In genomic region chr6:5112065-5112799, GRCh38 we compare ENCODE assay signal across 15 cellular contexts. TPM values are rescaled to one million over a fixed set of nuclear protein-coding genes. Genes with fewer than 3 reads are reported as not detected.
A peak's percentile ranks its signal among the peaks of the same experiment; 100 is the strongest.
DNase-seq lines count a peak whose midpoint lies in the region; ATAC-seq, FAIRE-seq and TF ChIP-seq lines count a peak whose summit lies in the region.
"Had no signal": no experiment of that assay in that cellular context is flagged by ENCODE, and none has a peak within 500 bp of the region (broad histone marks: within the 10 kb centered on the region; RNA-seq: fewer than 3 reads in every experiment).

No MANE protein-coding gene starts in this region.

- intact Hi-C loops in A673 (cut with micrococcal nuclease; ENCODE audit: unreplicated experiment), result no loop called here
- intact Hi-C loops in K562 (cut with micrococcal nuclease), result no loop called here
- intact Hi-C loops in Calu3 (cut with micrococcal nuclease; ENCODE audit: unreplicated experiment), result no loop called here

- peaks cover 14% of the 10 kb centered on the region for H4K20me1 ChIP-seq in K562 (replicated peaks; ENCODE audit: control insufficient read depth, insufficient read depth, low read length)
- H4K20me1 ChIP-seq in keratinocyte (ENCODE audit: control insufficient read depth, extremely low read depth, insufficient read depth, low read length), result peaks cover 2% of the 10 kb centered on the region

- H3K9ac ChIP-seq in K562 (ENCODE audit: insufficient read depth in 1 of 2, low read depth in 2 of 2, low read length in 2 of 2) (no peak overlapping the region), keratinocyte (ENCODE audit: control insufficient read depth, extremely low read depth, insufficient read depth, low read length) (no peak overlapping the region)
- H3K9ac ChIP-seq: neural progenitor cell had no signal

- H3K9me3 ChIP-seq in A673 (ENCODE audit: low read depth, low read length, poor library complexity, severe bottlenecking) (no peaks in the 10 kb centered on the region), K562 (replicated peaks; ENCODE audit: control insufficient read depth, insufficient read depth, low read depth, low read length) (no peaks in the 10 kb centered on the region), keratinocyte (ENCODE audit: control insufficient read depth, low read depth, low read length) (no peaks in the 10 kb centered on the region), T-helper 17 cell (ENCODE audit: control insufficient read depth, low read length, poor library complexity, severe bottlenecking) (no peaks in the 10 kb centered on the region)

- TF ChIP-seq CTCF in A673 (conservative IDR thresholded peaks at IDR 0.05; ENCODE audit: low read depth, low read length) (no peak), K562 (IDR thresholded peaks at IDR 0.05 in 2 of 3, conservative IDR thresholded peaks at IDR 0.05 in 1 of 3; ENCODE audit: insufficient read depth in 2 of 3, low read depth in 1 of 3, low read length in 3 of 3) (no peak), keratinocyte (optimal IDR thresholded peaks at IDR 0.05 in 1 of 3, IDR thresholded peaks at IDR 0.05 in 1 of 3, conservative IDR thresholded peaks at IDR 0.05 in 1 of 3; ENCODE audit: extremely low read depth in 1 of 3, insufficient read depth in 2 of 3, low read length in 3 of 3) (no peak), Calu3 (IDR thresholded peaks at IDR 0.05; ENCODE audit: unreplicated experiment) (no peak)

- no peak overlapping the region for H2AFZ ChIP-seq in K562 (ENCODE audit: low read depth, low read length)
- H2AFZ ChIP-seq in keratinocyte (ENCODE audit: control insufficient read depth, low read length), result no peak overlapping the region
- H2AFZ ChIP-seq: neural progenitor cell had no signal

- in situ Hi-C loops in K562 (cut with MboI), result no loop called here

- FAIRE-seq in K562 (lab: Jason Lieb, UNC) (no peak), keratinocyte (lab: Jason Lieb, UNC) (peak; percentile 92), GM19239 (lab: Jason Lieb, UNC) (no peak)

- H3K36me3 ChIP-seq in A673 (ENCODE audit: insufficient read depth, low read length, poor library complexity, severe bottlenecking) (no peaks in the 10 kb centered on the region), K562 (ENCODE audit: control insufficient read depth, insufficient read depth, low read length) (peaks cover 12% of the 10 kb centered on the region; the same call in 2 of the 3 replicates), keratinocyte (ENCODE audit: control insufficient read depth in 2 of 2, extremely low read depth in 1 of 2, insufficient read depth in 2 of 2, low read length in 2 of 2) (no peaks in the 10 kb centered on the region)
- H3K36me3 ChIP-seq: neural progenitor cell had no signal

- no peaks in the 10 kb centered on the region for H3K79me2 ChIP-seq in K562 (ENCODE audit: control insufficient read depth, insufficient read depth, low read length)
- H3K79me2 ChIP-seq in keratinocyte (ENCODE audit: control insufficient read depth, insufficient read depth, low read length), result no peaks in the 10 kb centered on the region

- H3K27ac ChIP-seq in A673 (ENCODE audit: low read depth, low read length, poor library complexity, severe bottlenecking) (no peak overlapping the region), K562 (ENCODE audit: extremely low read depth, low read depth, low read length) (no peak overlapping the region), keratinocyte (ENCODE audit: control insufficient read depth, insufficient read depth, low read length) (no peak overlapping the region)
- H3K27ac ChIP-seq: neural progenitor cell had no signal

- WGBS in K562 (ENCODE audit: insufficient coverage, low coverage, missing lambda C conversion rate), result 86% methylated on average over 17 of the region's 17 CpGs

- H3K9me3 Mint-ChIP-seq in Calu3 (ENCODE audit: low read depth, unreplicated experiment), result no peaks in the 10 kb centered on the region
- H3K9me3 Mint-ChIP-seq: activated naive CD4-positive, alpha-beta T cell treated with anti-CD3 and anti-CD28 coated beads for 36 hours; dendritic cell treated with granulocyte-macrophage colony-stimulating factor and Interleukin-4, amounts not matched to agents 40 ng/mL and 50 ng/mL, for 4 days; neural progenitor cell had no signal

- no peak for TF ChIP-seq POLR2A in K562 (conservative IDR thresholded peaks at IDR 0.05)

- BruUV-seq in A673 (replicated peaks; lab: Mats Ljungman, UMichigan) (no TSS peak), K562 (replicated peaks; lab: Mats Ljungman, UMichigan) (no TSS peak), Calu3 (replicated peaks; lab: Mats Ljungman, UMichigan) (no TSS peak)

- no peaks in the 10 kb centered on the region for H3K4me1 Mint-ChIP-seq in Calu3 (ENCODE audit: low read depth, unreplicated experiment)
- H3K4me1 Mint-ChIP-seq in T-helper 17 cell, result no peaks in the 10 kb centered on the region

- dilution Hi-C loops in keratinocyte (cut with MboI; ENCODE audit: extremely low pct_ligation_motif_present, low sequenced_read_pairs), result no loop called here

- no peak for TF ChIP-seq RAD21 in K562 (CRISPR knock-in tag; conservative IDR thresholded peaks at IDR 0.05 in 1 of 2, IDR thresholded peaks at IDR 0.05 in 1 of 2)

- H3K27me3 Mint-ChIP-seq in Calu3 (ENCODE audit: unreplicated experiment) (no peaks in the 10 kb centered on the region), T-helper 17 cell (no peaks in the 10 kb centered on the region)
- H3K27me3 Mint-ChIP-seq: dendritic cell treated with granulocyte-macrophage colony-stimulating factor and Interleukin-4, amounts not matched to agents 40 ng/mL and 50 ng/mL, for 4 days had no signal

- H3K27me3 ChIP-seq in A673 (replicated peaks; ENCODE audit: insufficient read depth, low read depth, low read length, poor library complexity) (no peaks in the 10 kb centered on the region), K562 (ENCODE audit: control insufficient read depth in 2 of 2, insufficient read depth in 2 of 2, low read length in 2 of 2) (no peaks in the 10 kb centered on the region), keratinocyte (ENCODE audit: control insufficient read depth, extremely low read depth, insufficient read depth, low read length) (no peaks in the 10 kb centered on the region)
- H3K27me3 ChIP-seq: neural progenitor cell had no signal

- H3K36me3 Mint-ChIP-seq in Calu3 (ENCODE audit: insufficient read depth, unreplicated experiment), result no peaks in the 10 kb centered on the region
- H3K36me3 Mint-ChIP-seq in T-helper 17 cell (ENCODE audit: low read depth), result peaks cover 10% of the 10 kb centered on the region

- CTCF ChIA-PET in A673 (lab: Charles Lee) (no interaction called here), K562 (lab: Yijun Ruan, JAX; ENCODE audit: low intra/inter-chr PET ratio) (no interaction called here), Calu3 (lab: Charles Lee) (no interaction called here)

- H3K9me1 ChIP-seq in K562 (ENCODE audit: control insufficient read depth, insufficient read depth, low read length) (no peaks in the 10 kb centered on the region), keratinocyte (ENCODE audit: control insufficient read depth, extremely low read depth, insufficient read depth, low read length) (peaks cover 6% of the 10 kb centered on the region)

- H3K27ac Mint-ChIP-seq in Calu3 (ENCODE audit: unreplicated experiment) (no peak overlapping the region), T-helper 17 cell (no peak overlapping the region)
- H3K27ac Mint-ChIP-seq: activated naive CD4-positive, alpha-beta T cell treated with anti-CD3 and anti-CD28 coated beads for 36 hours; dendritic cell treated with granulocyte-macrophage colony-stimulating factor and Interleukin-4, amounts not matched to agents 40 ng/mL and 50 ng/mL, for 4 days; neural progenitor cell had no signal

- H3K4me1 ChIP-seq in A673 (ENCODE audit: insufficient read depth, low read length, poor library complexity, severe bottlenecking) (peaks cover 32% of the 10 kb centered on the region), K562 (replicated peaks in 1 of 2; ENCODE audit: control insufficient read depth in 2 of 2, insufficient read depth in 2 of 2, low read length in 2 of 2) (peaks cover 0 to 2% of the 10 kb centered on the region in 2 experiments; a peak in 2 of 5 replicates), keratinocyte (ENCODE audit: control insufficient read depth, extremely low read depth, insufficient read depth, low read length) (peaks cover 16% of the 10 kb centered on the region)

- no peak overlapping the region for H3K4me3 ChIP-seq in A673 (ENCODE audit: low read depth, low read length, poor library complexity, severe bottlenecking)
- H3K4me3 ChIP-seq in K562, result no peak overlapping the region
- H3K4me3 ChIP-seq in keratinocyte (ENCODE audit: control insufficient read depth in 2 of 3, extremely low read depth in 1 of 3, insufficient read depth in 2 of 3, low read depth in 1 of 3, low read length in 3 of 3), result no peak overlapping the region
- H3K4me3 ChIP-seq: neural progenitor cell had no signal

- POLR2A ChIA-PET in A673 (lab: Charles Lee; ENCODE audit: low non-redundant PET) (no interaction called here), K562 (lab: Yijun Ruan, JAX) (interaction anchor here (0.6 to 1.2 kb wide), 5 partner anchors 9 to 598 kb away, joined by 3 to 5 read pairs (median 3); no protein-coding TSS in a partner anchor)

- H3K4me3 Mint-ChIP-seq in Calu3 (ENCODE audit: low read depth, unreplicated experiment) (no peak overlapping the region), T-helper 17 cell (no peak overlapping the region)
- H3K4me3 Mint-ChIP-seq: activated naive CD4-positive, alpha-beta T cell treated with anti-CD3 and anti-CD28 coated beads for 36 hours; dendritic cell treated with granulocyte-macrophage colony-stimulating factor and Interleukin-4, amounts not matched to agents 40 ng/mL and 50 ng/mL, for 4 days; neural progenitor cell had no signal

- ATAC-seq in K562 (no peak), T-helper 17 cell (no peak)
- ATAC-seq: left colon, Panc1 had no signal

- DNase-seq in A673 (ENCODE audit: low spot score) (peak; percentile 31), HPDE6-E6E7 (ENCODE audit: extremely low spot score) (peak; percentile 15), K562 (ENCODE audit: extremely low read depth in 1 of 4, low spot score in 3 of 4) (peak in 1 of 4 experiments; percentile 16), keratinocyte (ENCODE audit: low read depth, low spot score) (peak; percentile 98), Calu3 (no peak), GM19239 (ENCODE audit: insufficient read length, low spot score) (no peak), T-helper 17 cell (no peak), HuH-7 (ENCODE audit: low spot score) (no peak)
- DNase-seq: activated naive CD4-positive, alpha-beta T cell treated with anti-CD3 and anti-CD28 coated beads for 36 hours; left colon; NCI-H1092; stimulated activated CD8-positive, alpha-beta memory T cell treated with anti-CD3 and anti-CD28 coated beads, Interleukin-4, amount 100 ng/mL, for 48 hours had no signal

- no peak for TF ChIP-seq EP300 in K562 (IDR thresholded peaks at IDR 0.05; ENCODE audit: low read length)

- H3K4me2 ChIP-seq in K562 (ENCODE audit: insufficient read depth, low read length), result no peak overlapping the region
- H3K4me2 ChIP-seq in keratinocyte (ENCODE audit: control insufficient read depth, extremely low read depth, insufficient read depth, low read depth, low read length), result peak overlapping the region; percentile 12
- H3K4me2 ChIP-seq: neural progenitor cell had no signal

RNA-seq across cellular contexts. Expression of gene PPP1R3G, which starts 27.1 kb away (rescaled TPM):
- total RNA-seq in A673 (2021) (0.24 and 0.81 TPM in 2 replicates), K562 (2014; rRNA removed) (0.08 TPM in 1 of 2 replicates, not detected in the other), K562 (2014; rRNA removed; fragmentation: Illumina TruSeq; extraction: Trizol) (not detected in 2 replicates), K562 (2015; rRNA removed; fragmentation: Illumina TruSeq; extraction: Trizol) (not detected in 2 replicates), K562 (2021) (0.04 TPM in 2 replicates), Calu3 (2022) (0.07 and 0.20 TPM in 2 replicates), T-helper 17 cell (not detected)
- total RNA-seq in K562 (2011; cell fraction: chromatin; rRNA removed; ENCODE audit: low replicate concordance), result 0.37 TPM in 1 of 2 replicates, not detected in the other
- 0.50 and 0.53 TPM in 2 replicates for total RNA-seq in K562 (2011; cell fraction: nucleolus; rRNA removed)
- 0.29 and 0.46 TPM in 2 replicates for total RNA-seq in K562 (2011; cell fraction: nucleoplasm; rRNA removed)
- polyA plus RNA-seq in K562 (2011; rRNA removed) (0.13 and 0.35 TPM in 2 replicates), K562 (2014; fragmentation: Illumina TruSeq; extraction: Trizol) (0.01 and 0.03 TPM in 2 replicates), K562 (2014; fragmentation: Nextera tagmentation; extraction: Ambion mirVana) (under 1 TPM in 1 of 2 experiments, not detected in 1; 0.01 TPM), K562 (2014; rRNA removed) (0.01 TPM in 2 replicates), keratinocyte (0.01 to 0.06 TPM (median 0.02 TPM) in 3 replicates)
- polyA plus RNA-seq in K562 (2011; cell fraction: cytosol; rRNA removed), result 0.35 and 0.51 TPM in 2 replicates
- 0.17 and 0.28 TPM in 2 replicates for polyA plus RNA-seq in K562 (2011; cell fraction: nucleus; rRNA removed)
- 0.21 TPM in 2 replicates for polyA plus RNA-seq in K562 (2012)
- polyA minus RNA-seq in K562 (2011; rRNA and poly(A)+ RNA removed), result 0.21 and 0.27 TPM in 2 replicates
- 0.38 and 1.2 TPM in 2 replicates for polyA minus RNA-seq in K562 (2011; cell fraction: cytosol; rRNA and poly(A)+ RNA removed)
- 0.27 and 1.00 TPM in 2 replicates for polyA minus RNA-seq in K562 (2011; cell fraction: nucleus; rRNA and poly(A)+ RNA removed)
- 0.05 TPM for polyA plus RNA-seq in keratinocyte (2011; ENCODE audit: low read depth)
- 0.02 and 0.03 TPM in 2 replicates for polyA plus RNA-seq in keratinocyte (2011; cell fraction: cytosol; rRNA removed)
- 0.06 and 0.07 TPM in 2 replicates for polyA plus RNA-seq in keratinocyte (2011; cell fraction: nucleus; rRNA removed)
- polyA plus RNA-seq in keratinocyte (2012; ENCODE audit: low replicate concordance), result 0.06 and 0.11 TPM in 2 replicates
- polyA minus RNA-seq in keratinocyte, result 0.03 TPM in 2 of 3 replicates, not detected in the other
- not detected for polyA minus RNA-seq in keratinocyte (2011; cell fraction: cytosol; rRNA and poly(A)+ RNA removed)
- 0.11 TPM in 1 of 2 replicates, not detected in the other for polyA minus RNA-seq in keratinocyte (2011; cell fraction: nucleus; rRNA and poly(A)+ RNA removed)
- total RNA-seq: activated naive CD4-positive, alpha-beta T cell treated with anti-CD3 and anti-CD28 coated beads for 36 hours had no signal

Comparison
In these comparisons a context has a peak if more than half of its experiments do, and no peak if none do; other contexts are left out.
1. DNase-seq: peak in A673 (single experiment), HPDE6-E6E7 (single experiment) and keratinocyte (single experiment); none in Calu3 (single experiment), GM19239 (single experiment), T-helper 17 cell (0 of 3) and HuH-7 (single experiment).